1 cellular context compared by ENCODE assay signal in genomic region chr10:110568055-110568735, GRCh38.
TF ChIP-seq lines count a peak whose summit lies in the region.

No MANE protein-coding gene starts in this region.

TF ChIP-seq in HEK293, 187 proteins besides CTCF, POLR2A, EP300 and RAD21 (continued from another document):
- TF ChIP-seq ZNF398 (tag by site-specific recombination; IDR thresholded peaks at IDR 0.05): peak; percentile 35; the same call in 1 of the 2 replicates
- TF ChIP-seq ZNF449 (tag by site-specific recombination; IDR thresholded peaks at IDR 0.05): peak; percentile 37; the same call in 1 of the 2 replicates
- no peak for TF ChIP-seq ZFP41 (tag by site-specific recombination; IDR thresholded peaks at IDR 0.05; ENCODE audit: borderline replicate concordance)
- TF ChIP-seq TCF7L2 (IDR thresholded peaks at IDR 0.05; ENCODE audit: borderline replicate concordance, low read depth, low read length): no peak
- peak; percentile 3; the same call in 1 of the 2 replicates for TF ChIP-seq ATF2 (tag by site-specific recombination; IDR thresholded peaks at IDR 0.05; ENCODE audit: low read depth)
- peak; percentile 70 for TF ChIP-seq ZNF423 (tag by site-specific recombination; IDR thresholded peaks at IDR 0.05)
- peak; percentile 98 for TF ChIP-seq ZNF600 (tag by site-specific recombination; IDR thresholded peaks at IDR 0.05)
- peak; percentile 73 for TF ChIP-seq ZBTB17 (tag by site-specific recombination; IDR thresholded peaks at IDR 0.05)
- TF ChIP-seq ZNF692 (tag by site-specific recombination; IDR thresholded peaks at IDR 0.05): peak; percentile 15; the same call in 1 of the 2 replicates
- TF ChIP-seq SP3 (tag by site-specific recombination; IDR thresholded peaks at IDR 0.05): peak; percentile 44
- 0 out of 2 replicates have a peak, but pooled peaks have one; percentile 35 for TF ChIP-seq KLF16 (tag by site-specific recombination; IDR thresholded peaks at IDR 0.05)
- TF ChIP-seq GLIS1 (tag by site-specific recombination; IDR thresholded peaks at IDR 0.05): peak; percentile 99
- peak; percentile 70; the same call in 1 of the 2 replicates for TF ChIP-seq HIC1 (tag by site-specific recombination; IDR thresholded peaks at IDR 0.05)
- TF ChIP-seq MEIS1 (CRISPR knock-in tag; IDR thresholded peaks at IDR 0.05; ENCODE audit: borderline replicate concordance): no peak
- TF ChIP-seq PRDM1 (tag by site-specific recombination; IDR thresholded peaks at IDR 0.05): no peak
- TF ChIP-seq ZNF747 (tag by site-specific recombination; IDR thresholded peaks at IDR 0.05): no peak
- TF ChIP-seq ZNF121 (tag by site-specific recombination; IDR thresholded peaks at IDR 0.05): 0 out of 2 replicates have a peak, but pooled peaks have one; percentile 22
